Comparison of ENCODE assay signal across 18 cellular contexts in genomic region chr9:129695870-129696269, GRCh38. TPM values are rescaled to one million over a fixed set of nuclear protein-coding genes. Genes with fewer than 3 reads are reported as not detected.
DNase-seq lines count a peak whose midpoint lies in the region; ATAC-seq and TF ChIP-seq lines count a peak whose summit lies in the region.
"Had no signal": no experiment of that assay in that cellular context is flagged by ENCODE, and none has a peak within 500 bp of the region (broad histone marks: within the 10 kb centered on the region; RNA-seq: fewer than 3 reads in every experiment).

No MANE protein-coding gene starts in this region.

- H3K27ac Mint-ChIP-seq in MCF 10A (ENCODE audit: low read depth, unreplicated experiment) (no peak overlapping the region), neural crest cell (ENCODE audit: unreplicated experiment) (no peak overlapping the region), WTC11 (no peak overlapping the region)
- H3K27ac Mint-ChIP-seq: CD14-positive monocyte had no signal

- in situ Hi-C loops in brain microvascular endothelial cell (cut with HindIII; ENCODE audit: low pct_ligation_motif_present, low sequenced_read_pairs), result no loop called here

- no peak for ATAC-seq in WTC11
- ATAC-seq: GM12878 had no signal

- H3K36me3 ChIP-seq in breast epithelium, result no peaks in the 10 kb centered on the region
- peaks cover 0 to 4% of the 10 kb centered on the region in 2 donors for H3K36me3 ChIP-seq in ascending aorta
- no peaks in the 10 kb centered on the region for H3K36me3 ChIP-seq in brain microvascular endothelial cell (replicated peaks)
- H3K36me3 ChIP-seq: HAP-1 had no signal

- peaks cover 25% of the 10 kb centered on the region for H3K27me3 Mint-ChIP-seq in MCF 10A (ENCODE audit: insufficient read depth, unreplicated experiment)
- H3K27me3 Mint-ChIP-seq in neural crest cell (ENCODE audit: low read depth), result peaks cover 60% of the 10 kb centered on the region
- H3K27me3 Mint-ChIP-seq in WTC11 (ENCODE audit: low read depth), result peaks cover 13% of the 10 kb centered on the region

- no TSS peak for BruUV-seq in MCF 10A (replicated peaks; lab: Mats Ljungman, UMichigan)

- H3K4me3 Mint-ChIP-seq in MCF 10A (ENCODE audit: unreplicated experiment) (no peak overlapping the region), neural crest cell (peak overlapping the region; percentile 1), WTC11 (no peak overlapping the region)

- H3K4me1 ChIP-seq in breast epithelium (no peaks in the 10 kb centered on the region), ascending aorta (peaks cover 25 to 45% of the 10 kb centered on the region in 2 donors)

- no peaks in the 10 kb centered on the region for H3K9me3 ChIP-seq in breast epithelium
- no peaks in the 10 kb centered on the region for H3K9me3 ChIP-seq in ascending aorta
- H3K9me3 ChIP-seq: HAP-1 had no signal

- no peaks in the 10 kb centered on the region for H3K27me3 ChIP-seq in breast epithelium
- H3K27me3 ChIP-seq in ascending aorta, result no peaks in the 10 kb centered on the region
- H3K27me3 ChIP-seq in brain microvascular endothelial cell (replicated peaks), result peaks cover 2% of the 10 kb centered on the region

- no peak for TF ChIP-seq POLR2A in breast epithelium (IDR thresholded peaks at IDR 0.05)

- H3K9me3 Mint-ChIP-seq in MCF 10A (ENCODE audit: unreplicated experiment) (no peaks in the 10 kb centered on the region), neural crest cell (no peaks in the 10 kb centered on the region), WTC11 (peaks cover 4% of the 10 kb centered on the region)

- H3K4me1 Mint-ChIP-seq in MCF 10A (ENCODE audit: insufficient read depth, unreplicated experiment) (no peaks in the 10 kb centered on the region), neural crest cell (peaks cover 4% of the 10 kb centered on the region), WTC11 (peaks cover 10% of the 10 kb centered on the region)

- H3K27ac ChIP-seq in breast epithelium (peak overlapping the region; percentile 25 to 80), ascending aorta (peak overlapping the region; percentile 94 to 97), brain microvascular endothelial cell (no peak overlapping the region)
- H3K27ac ChIP-seq: RWPE1 had no signal

- DNase-seq in breast epithelium (ENCODE audit: low spot score in 2 of 2) (no peak), MCF 10A (ENCODE audit: unreplicated experiment) (no peak), ascending aorta (ENCODE audit: low spot score in 2 of 2) (no peak), neural crest cell (ENCODE audit: low read depth, low spot score) (no peak), brain microvascular endothelial cell (no peak), DMS53 (lab: John Stamatoyannopoulos, UW) (no peak), NOMO-1 treated with DMSO at 0.1 percent for 48 hours (lab: John Stamatoyannopoulos, UW; ENCODE audit: unreplicated experiment) (no peak), WTC11 (ENCODE audit: low spot score) (no peak)
- DNase-seq: DMS79, NCI-H226, NCI-H526 had no signal

- intact Hi-C loops in breast epithelium (cut with DNase I; ENCODE audit: low total_unique reads), result no loop called here
- intact Hi-C loops in MCF 10A (cut with micrococcal nuclease), result no loop called here
- intact Hi-C loops in ascending aorta (cut with DNase I), result loop anchor here (2.0 kb wide), 2 partner anchors 29 to 53 kb away; partner anchors contain the start of gene ASB6

- POLR2A ChIA-PET in MCF 10A (lab: Yijun Ruan, JAX) (interaction anchor here (0.6 to 0.8 kb wide), 2 partner anchors 10 to 46 kb away, joined by 3 read pairs; no protein-coding TSS in a partner anchor), WTC11 (lab: Charles Lee) (interaction anchor here (0.6 kb wide), 1 partner anchor 579 kb away, joined by 3 read pairs; no protein-coding TSS in a partner anchor)

- H3K36me3 Mint-ChIP-seq in MCF 10A (ENCODE audit: insufficient read depth, unreplicated experiment), result no peaks in the 10 kb centered on the region
- H3K36me3 Mint-ChIP-seq in neural crest cell (ENCODE audit: low read depth), result no peaks in the 10 kb centered on the region
- no peaks in the 10 kb centered on the region for H3K36me3 Mint-ChIP-seq in WTC11
- H3K36me3 Mint-ChIP-seq: CD14-positive monocyte had no signal

- CTCF ChIA-PET in MCF 10A (lab: Yijun Ruan, JAX) (interaction anchor here (0.7 kb wide), 1 partner anchor 1834 kb away, joined by 3 read pairs; no protein-coding TSS in a partner anchor), WTC11 (lab: Charles Lee) (interaction anchor here (0.5 to 3.9 kb wide), 7 partner anchors 25 to 553 kb away, joined by 3 to 26 read pairs (median 14); partner anchors contain the start of gene ASB6)

- TF ChIP-seq CTCF in breast epithelium (IDR thresholded peaks at IDR 0.05), result no peak
- TF ChIP-seq CTCF in MCF 10A (IDR thresholded peaks at IDR 0.05; ENCODE audit: unreplicated experiment), result no peak
- TF ChIP-seq CTCF in ascending aorta (IDR thresholded peaks at IDR 0.05), result no peak
- no peak for TF ChIP-seq CTCF in neural crest cell (conservative IDR thresholded peaks at IDR 0.05)
- no peak for TF ChIP-seq CTCF in brain microvascular endothelial cell (IDR thresholded peaks at IDR 0.05; ENCODE audit: low read depth, low read length, missing control alignments)
- no peak for TF ChIP-seq CTCF in WTC11 (IDR thresholded peaks at IDR 0.05)

- H3K4me3 ChIP-seq in breast epithelium, result no peak overlapping the region
- no peak overlapping the region for H3K4me3 ChIP-seq in ascending aorta
- H3K4me3 ChIP-seq in brain microvascular endothelial cell (ENCODE audit: low read depth, low read length), result no peak overlapping the region
- H3K4me3 ChIP-seq: GM12878, HAP-1 had no signal

TF ChIP-seq in WTC11, 78 proteins besides CTCF, POLR2A, EP300 and RAD21 (continues in another document):
- TF ChIP-seq MYBL2 (CRISPR knock-in tag; IDR thresholded peaks at IDR 0.05) (no peak), ETV6 (CRISPR knock-in tag; IDR thresholded peaks at IDR 0.05) (no peak), HMGXB4 (CRISPR knock-in tag; IDR thresholded peaks at IDR 0.05) (no peak), GRHL2 (CRISPR knock-in tag; IDR thresholded peaks at IDR 0.05; ENCODE audit: insufficient replicate concordance, severe bottlenecking) (no peak), IRF2 (CRISPR knock-in tag; IDR thresholded peaks at IDR 0.05; ENCODE audit: borderline replicate concordance, low read depth) (no peak), ARID4B (CRISPR knock-in tag; IDR thresholded peaks at IDR 0.05; ENCODE audit: borderline replicate concordance) (no peak)

RNA-seq across cellular contexts. Expression of gene PRRX2, which starts 30.4 kb away (rescaled TPM):
- total RNA-seq in breast epithelium (10 to 100 TPM in 1 of 3 donors, 1 to 10 TPM in 2; 4.4 to 35.1 (median 9.9) TPM), MCF 10A (2022) (not detected in 2 replicates), ascending aorta (112 TPM), neural crest cell (0.65 and 0.68 TPM in 2 replicates), WTC11 (2021) (6.9 to 10.7 TPM (median 8.2 TPM) in 3 replicates)
- total RNA-seq: A172, G401, GM12878, HT1080 had no signal

RNA-seq across cellular contexts. Expression of gene ASB6, which starts 53.9 kb away (rescaled TPM):
- total RNA-seq in breast epithelium (10 to 100 TPM; 11.2 to 24.4 (median 21.6) TPM), MCF 10A (2022) (14.4 TPM in 2 replicates), ascending aorta (29.7 TPM), neural crest cell (20.9 and 21.9 TPM in 2 replicates), WTC11 (2021) (19.3 to 20.0 TPM (median 19.7 TPM) in 3 replicates)

RNA-seq across cellular contexts. Expression of gene PTGES, which starts 57.0 kb away (rescaled TPM):
- total RNA-seq in breast epithelium, result 10 to 100 TPM; 21.8 to 36.7 (median 25.3) TPM
- total RNA-seq in MCF 10A (2022), result 74.0 and 96.6 TPM in 2 replicates
- total RNA-seq in ascending aorta, result 8.9 TPM
- 1.1 and 1.2 TPM in 2 replicates for total RNA-seq in neural crest cell
- 2.5 to 4.4 TPM (median 3.2 TPM) in 3 replicates for total RNA-seq in WTC11 (2021)
- total RNA-seq: GM12878 had no signal
